Comparison of ENCODE assay signal across 17 cellular contexts in genomic region chr5:128750202-128750601, GRCh38.
"Had no signal": no experiment of that assay in that cellular context is flagged by ENCODE, and none has a peak within 500 bp of the region (broad histone marks: within the 10 kb centered on the region; RNA-seq: fewer than 3 reads in every experiment).

No MANE protein-coding gene starts in this region.

- H3K27me3 ChIP-seq: pancreas, right lobe of liver, stomach, tibial artery, upper lobe of left lung had no signal

- DNase-seq: cerebellar nuclear complex; dorsolateral prefrontal cortex; effector CD4-positive, alpha-beta T cell; left ventricle myocardium superior; lower lobe of right lung; occipital lobe; pancreas; right lobe of liver; stimulated activated CD4-positive, alpha-beta T cell treated with anti-CD3 and anti-CD28 coated beads, Interleukin-12 subunit alpha, Interleukin-12 subunit beta, amount 100 ng/mL, for 4 hours; stimulated activated CD4-positive, alpha-beta T cell treated with anti-CD3 and anti-CD28 coated beads, Interleukin-1b, Interleukin-23, amount 100 ng/mL, for 48 hours; stimulated activated CD4-positive, alpha-beta T cell treated with anti-CD3 and anti-CD28 coated beads, Interleukin-4, amount 100 ng/mL, for 1 hour; stimulated activated CD8-positive, alpha-beta memory T cell treated with anti-CD3 and anti-CD28 coated beads, Interleukin-4, amount 100 ng/mL, for 48 hours; stimulated activated naive CD4-positive, alpha-beta T cell treated with Interleukin-2 at 50 U/mL for 16 hours; stomach; tibial artery; upper lobe of left lung had no signal

- H3K9me3 ChIP-seq: lower lobe of right lung, pancreas, right lobe of liver, stomach, tibial artery, upper lobe of left lung had no signal

- H3K4me2 ChIP-seq: smooth muscle cell had no signal

- ATAC-seq: lower lobe of right lung, pancreas, right lobe of liver had no signal

- H3K36me3 ChIP-seq: lower lobe of right lung, pancreas, right lobe of liver, stomach, tibial artery, upper lobe of left lung had no signal

- H3K4me3 ChIP-seq: dorsolateral prefrontal cortex, lower lobe of right lung, pancreas, right lobe of liver, smooth muscle cell, stomach, tibial artery, upper lobe of left lung had no signal

- H3K4me1 ChIP-seq: lower lobe of right lung, pancreas, right lobe of liver, tibial artery, upper lobe of left lung had no signal

- H3K27ac ChIP-seq: dorsolateral prefrontal cortex, lower lobe of right lung, pancreas, right lobe of liver, stomach, tibial artery, upper lobe of left lung had no signal
